In genomic region chr2:169384816-169385215, GRCh38 we compare ENCODE assay signal across 8 cellular contexts.
"Had no signal": no experiment of that assay in that cellular context is flagged by ENCODE, and none has a peak within 500 bp of the region (broad histone marks: within the 10 kb centered on the region; RNA-seq: fewer than 3 reads in every experiment).

No MANE protein-coding gene starts in this region.

- DNase-seq: GDM1, GF-D8 had no signal

- FAIRE-seq: G401.6, GM12878, GM12891, GM12892, GM18507, GM19239 had no signal

- H3K4me3 ChIP-seq: GM12878 had no signal

- ATAC-seq: GM12878 had no signal
